In the genomic region with DNA sequence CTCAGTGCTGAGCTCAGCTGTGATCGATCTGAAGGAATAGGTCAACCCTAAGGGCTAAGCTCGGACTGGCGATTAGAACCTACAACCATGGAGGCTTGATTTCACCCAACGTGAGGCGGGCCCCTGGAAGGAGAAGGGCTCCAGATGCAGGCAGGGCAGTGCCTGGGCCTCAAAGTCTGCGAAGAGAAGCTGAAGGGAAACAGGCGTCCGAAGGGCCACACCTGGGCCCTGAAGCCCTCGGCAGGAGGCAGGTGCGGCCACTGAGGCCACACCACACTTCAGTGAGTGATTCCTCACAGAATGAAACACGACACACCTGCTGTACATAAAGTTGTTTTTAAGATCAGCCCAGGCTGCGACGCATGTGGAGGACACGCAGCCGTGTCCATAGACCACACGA, we compare ENCODE assay signal across 35 cellular contexts.
"Had no signal": no experiment of that assay in that cellular context is flagged by ENCODE, and none has a peak within 500 bp of the region (broad histone marks: within the 10 kb centered on the region; RNA-seq: fewer than 3 reads in every experiment).

No MANE protein-coding gene starts in this region.

- H3K9me3 ChIP-seq: ascending aorta, breast epithelium, gastroesophageal sphincter had no signal

- DNase-seq: activated CD4-positive, alpha-beta memory T cell treated with anti-CD3 and anti-CD28 coated beads for 36 hours; activated CD4-positive, alpha-beta T cell treated with anti-CD3 and anti-CD28 coated beads for 36 hours; activated CD4-positive, alpha-beta T cell treated with anti-CD3 and anti-CD28 coated beads, Interleukin-2, amount 10 ng/mL, durations not matched to agents 24 days and 14 days; activated CD4-positive, CD25-positive, alpha-beta regulatory T cell; activated CD4-positive, CD25-positive, alpha-beta regulatory T cell treated with anti-CD3 and anti-CD28 coated beads, Interleukin-2, amount 50 U/mL, for 72 hours; activated CD8-positive, alpha-beta memory T cell treated with anti-CD3 and anti-CD28 coated beads, Interleukin-2, amount 10 ng/mL, durations not matched to agents 7 days and 5 days; activated CD8-positive, alpha-beta memory T cell treated with anti-CD3 and anti-CD28 coated beads, Interleukin-2, amount 50 U/mL, for 4 hours; activated CD8-positive, alpha-beta T cell treated with anti-CD3 and anti-CD28 coated beads, Interleukin-2, amount 10 ng/mL, durations not matched to agents 7 days and 5 days; activated gamma-delta T cell; activated naive CD4-positive, alpha-beta T cell; activated naive CD4-positive, alpha-beta T cell treated with anti-CD3 and anti-CD28 coated beads, Interleukin-2, amount 10 ng/mL, durations not matched to agents 7 days and 5 days; activated naive CD8-positive, alpha-beta T cell treated with anti-CD3 and anti-CD28 coated beads, Interleukin-2, amount 10 ng/mL, durations not matched to agents 7 days and 5 days; activated T-cell treated with anti-CD3 and anti-CD28 coated beads, Interleukin-2, amount 50 U/mL, for 1 hour; activated T-cell treated with anti-CD3 and anti-CD28 coated beads, Interleukin-2, amount 50 U/mL, for 48 hours; central memory CD4-positive, alpha-beta T cell; cerebellar nuclear complex; dorsolateral prefrontal cortex; effector memory CD4-positive, alpha-beta T cell; endodermal cell; foreskin melanocyte; head of caudate nucleus; T-helper 1 cell; T-helper 17 cell; T1000 had no signal

- H3K27ac ChIP-seq: ascending aorta, breast epithelium, cardiac muscle cell, coronary artery, dorsolateral prefrontal cortex, gastroesophageal sphincter had no signal

- H3K27me3 ChIP-seq: ascending aorta, cardiac muscle cell had no signal

- H3K27me3 Mint-ChIP-seq: activated CD4-positive, alpha-beta T cell treated with anti-CD3 and anti-CD28 coated beads, Interleukin-2, amount 10 ng/mL, durations not matched to agents 24 days and 14 days; activated naive CD4-positive, alpha-beta T cell treated with anti-CD3 and anti-CD28 coated beads, Interleukin-2, amount 10 ng/mL, durations not matched to agents 7 days and 5 days; activated naive CD8-positive, alpha-beta T cell treated with anti-CD3 and anti-CD28 coated beads, Interleukin-2, amount 10 ng/mL, durations not matched to agents 7 days and 5 days; dendritic cell treated with granulocyte-macrophage colony-stimulating factor and Interleukin-4, amounts not matched to agents 40 ng/mL and 50 ng/mL, for 4 days had no signal

- H3K4me1 ChIP-seq: ascending aorta, breast epithelium, gastroesophageal sphincter had no signal

- H3K36me3 Mint-ChIP-seq: activated CD4-positive, alpha-beta memory T cell treated with anti-CD3 and anti-CD28 coated beads for 36 hours; activated CD8-positive, alpha-beta memory T cell treated with anti-CD3 and anti-CD28 coated beads, Interleukin-2, amount 10 ng/mL, durations not matched to agents 7 days and 5 days; activated naive CD4-positive, alpha-beta T cell treated with anti-CD3 and anti-CD28 coated beads, Interleukin-2, amount 10 ng/mL, durations not matched to agents 7 days and 5 days; activated naive CD4-positive, alpha-beta T cell treated with anti-CD3 and anti-CD28 coated beads, Interleukin-2, amount 50 U/mL, for 72 hours; activated naive CD8-positive, alpha-beta T cell treated with anti-CD3 and anti-CD28 coated beads, Interleukin-2, amount 10 ng/mL, durations not matched to agents 7 days and 5 days; brain had no signal

- H3K36me3 ChIP-seq: ascending aorta, breast epithelium, cardiac muscle cell, gastroesophageal sphincter had no signal

- H3K4me1 Mint-ChIP-seq: activated CD4-positive, alpha-beta T cell treated with anti-CD3 and anti-CD28 coated beads for 36 hours; activated CD4-positive, alpha-beta T cell treated with anti-CD3 and anti-CD28 coated beads, Interleukin-2, amount 10 ng/mL, durations not matched to agents 24 days and 14 days; activated CD8-positive, alpha-beta memory T cell treated with anti-CD3 and anti-CD28 coated beads, Interleukin-2, amount 10 ng/mL, durations not matched to agents 7 days and 5 days; activated naive CD4-positive, alpha-beta T cell treated with anti-CD3 and anti-CD28 coated beads, Interleukin-2, amount 10 ng/mL, durations not matched to agents 7 days and 5 days; activated naive CD8-positive, alpha-beta T cell treated with anti-CD3 and anti-CD28 coated beads, Interleukin-2, amount 10 ng/mL, durations not matched to agents 7 days and 5 days; T-helper 17 cell had no signal

- H3K4me3 ChIP-seq: ascending aorta, breast epithelium, cardiac muscle cell, coronary artery, dorsolateral prefrontal cortex, gastroesophageal sphincter had no signal

- H3K4me3 Mint-ChIP-seq: activated CD4-positive, alpha-beta memory T cell treated with anti-CD3 and anti-CD28 coated beads for 36 hours; activated CD4-positive, alpha-beta T cell treated with anti-CD3 and anti-CD28 coated beads for 36 hours; activated CD4-positive, alpha-beta T cell treated with anti-CD3 and anti-CD28 coated beads, Interleukin-2, amount 10 ng/mL, durations not matched to agents 24 days and 14 days; activated CD8-positive, alpha-beta memory T cell treated with anti-CD3 and anti-CD28 coated beads, Interleukin-2, amount 10 ng/mL, durations not matched to agents 7 days and 5 days; activated CD8-positive, alpha-beta T cell treated with anti-CD3 and anti-CD28 coated beads, Interleukin-2, amount 10 ng/mL, durations not matched to agents 7 days and 5 days; activated naive CD4-positive, alpha-beta T cell treated with anti-CD3 and anti-CD28 coated beads, Interleukin-2, amount 10 ng/mL, durations not matched to agents 7 days and 5 days; activated naive CD8-positive, alpha-beta T cell treated with anti-CD3 and anti-CD28 coated beads, Interleukin-2, amount 10 ng/mL, durations not matched to agents 7 days and 5 days; activated T-helper 1 cell treated with anti-CD3 and anti-CD28 coated beads, Interleukin-12 subunit alpha, Interleukin-12 subunit beta, Interleukin-2, Interleukin-4 antibody, amounts not matched to agents 30 ng/mL and 10 ng/mL and 1 ng/mL, durations not matched to agents 14 hours and 24 hours and 36 hours; brain; dendritic cell treated with granulocyte-macrophage colony-stimulating factor and Interleukin-4, amounts not matched to agents 40 ng/mL and 50 ng/mL, for 4 days; endodermal cell; T-helper 17 cell; T-helper 2 cell treated with Interferon-gamma antibody and Interleukin-4, amounts not matched to agents 5 μg/mL and 100 μg/mL, for 36 hours had no signal

- ATAC-seq: activated CD4-positive, alpha-beta T cell treated with anti-CD3 and anti-CD28 coated beads for 36 hours; activated CD8-positive, alpha-beta memory T cell treated with anti-CD3 and anti-CD28 coated beads, Interleukin-2, amount 10 ng/mL, durations not matched to agents 7 days and 5 days; activated CD8-positive, alpha-beta T cell treated with anti-CD3 and anti-CD28 coated beads, Interleukin-2, amount 10 ng/mL, durations not matched to agents 7 days and 5 days; activated naive CD4-positive, alpha-beta T cell treated with anti-CD3 and anti-CD28 coated beads, Interleukin-2, amount 50 U/mL, for 72 hours; esophagus mucosa; gastroesophageal sphincter; T-helper 17 cell had no signal

- H3K27ac Mint-ChIP-seq: activated CD4-positive, alpha-beta memory T cell treated with anti-CD3 and anti-CD28 coated beads for 36 hours; activated CD4-positive, alpha-beta T cell treated with anti-CD3 and anti-CD28 coated beads for 36 hours; activated CD4-positive, alpha-beta T cell treated with anti-CD3 and anti-CD28 coated beads, Interleukin-2, amount 10 ng/mL, durations not matched to agents 24 days and 14 days; activated CD8-positive, alpha-beta memory T cell treated with anti-CD3 and anti-CD28 coated beads, Interleukin-2, amount 10 ng/mL, durations not matched to agents 7 days and 5 days; activated CD8-positive, alpha-beta T cell treated with anti-CD3 and anti-CD28 coated beads, Interleukin-2, amount 10 ng/mL, durations not matched to agents 7 days and 5 days; activated naive CD4-positive, alpha-beta T cell treated with anti-CD3 and anti-CD28 coated beads, Interleukin-2, amount 10 ng/mL, durations not matched to agents 7 days and 5 days; activated naive CD4-positive, alpha-beta T cell treated with anti-CD3 and anti-CD28 coated beads, Interleukin-2, amount 50 U/mL, for 72 hours; activated naive CD8-positive, alpha-beta T cell treated with anti-CD3 and anti-CD28 coated beads, Interleukin-2, amount 10 ng/mL, durations not matched to agents 7 days and 5 days; activated T-helper 1 cell treated with anti-CD3 and anti-CD28 coated beads, Interleukin-12 subunit alpha, Interleukin-12 subunit beta, Interleukin-2, Interleukin-4 antibody, amounts not matched to agents 30 ng/mL and 10 ng/mL and 1 ng/mL, durations not matched to agents 14 hours and 24 hours and 36 hours; dendritic cell treated with granulocyte-macrophage colony-stimulating factor and Interleukin-4, amounts not matched to agents 40 ng/mL and 50 ng/mL, for 4 days; endodermal cell; T-helper 17 cell; T-helper 2 cell treated with Interferon-gamma antibody and Interleukin-4, amounts not matched to agents 5 μg/mL and 100 μg/mL, for 36 hours had no signal

- H3K9me3 Mint-ChIP-seq: activated CD4-positive, alpha-beta memory T cell treated with anti-CD3 and anti-CD28 coated beads for 36 hours; activated CD4-positive, alpha-beta T cell treated with anti-CD3 and anti-CD28 coated beads, Interleukin-2, amount 10 ng/mL, durations not matched to agents 24 days and 14 days; activated naive CD4-positive, alpha-beta T cell treated with anti-CD3 and anti-CD28 coated beads, Interleukin-2, amount 10 ng/mL, durations not matched to agents 7 days and 5 days; activated naive CD4-positive, alpha-beta T cell treated with anti-CD3 and anti-CD28 coated beads, Interleukin-2, amount 50 U/mL, for 72 hours; activated naive CD8-positive, alpha-beta T cell treated with anti-CD3 and anti-CD28 coated beads, Interleukin-2, amount 10 ng/mL, durations not matched to agents 7 days and 5 days; activated T-helper 1 cell treated with anti-CD3 and anti-CD28 coated beads, Interleukin-12 subunit alpha, Interleukin-12 subunit beta, Interleukin-2, Interleukin-4 antibody, amounts not matched to agents 30 ng/mL and 10 ng/mL and 1 ng/mL, durations not matched to agents 14 hours and 24 hours and 36 hours; dendritic cell treated with granulocyte-macrophage colony-stimulating factor and Interleukin-4, amounts not matched to agents 40 ng/mL and 50 ng/mL, for 4 days; endodermal cell; T-helper 2 cell treated with Interferon-gamma antibody and Interleukin-4, amounts not matched to agents 5 μg/mL and 100 μg/mL, for 36 hours had no signal
